Comparison of ENCODE assay signal across 14 cellular contexts in the genomic region with DNA sequence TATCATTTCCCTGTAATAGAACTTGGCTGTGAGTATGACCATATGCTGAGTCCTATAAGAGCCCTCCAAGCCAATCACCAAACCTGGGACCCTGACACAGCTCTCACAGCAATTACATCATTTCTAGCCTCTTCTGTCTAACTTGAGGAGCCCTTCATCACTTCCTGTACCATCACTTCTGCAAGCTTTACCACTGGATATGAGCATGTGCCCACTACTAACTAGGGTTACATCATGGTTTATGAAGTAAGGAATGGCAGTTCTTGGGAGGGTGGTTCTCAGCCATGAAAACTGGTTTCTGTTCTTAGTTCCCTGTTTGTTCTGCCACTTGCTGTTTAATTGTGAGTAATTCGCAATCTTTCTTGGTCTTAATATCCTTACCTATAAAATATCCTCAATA. TPM values are rescaled to one million over a fixed set of nuclear protein-coding genes. Genes with fewer than 3 reads are reported as not detected.
"Had no signal": no experiment of that assay in that cellular context is flagged by ENCODE, and none has a peak within 500 bp of the region (broad histone marks: within the 10 kb centered on the region; RNA-seq: fewer than 3 reads in every experiment).

No MANE protein-coding gene starts in this region.

- H3K36me3 ChIP-seq: gastroesophageal sphincter, neutrophil, right atrium auricular region had no signal

- H3K4me3 ChIP-seq: gastroesophageal sphincter, right atrium auricular region, skin epidermis had no signal

- ATAC-seq: activated CD8-positive, alpha-beta memory T cell treated with anti-CD3 and anti-CD28 coated beads, Interleukin-2, amount 10 ng/mL, durations not matched to agents 7 days and 5 days; gastroesophageal sphincter; naive thymus-derived CD8-positive, alpha-beta T cell had no signal

- H3K27ac ChIP-seq: epithelial cell of prostate, gastroesophageal sphincter, neutrophil, right atrium auricular region, skin epidermis had no signal

- H3K27me3 ChIP-seq: gastroesophageal sphincter, right atrium auricular region had no signal

- DNase-seq: activated CD4-positive, alpha-beta T cell treated with anti-CD3 and anti-CD28 coated beads, Interleukin-2, amount 50 U/mL, for 1 hour; activated CD8-positive, alpha-beta memory T cell treated with anti-CD3 and anti-CD28 coated beads, Interleukin-2, amount 10 ng/mL, durations not matched to agents 7 days and 5 days; activated gamma-delta T cell; activated T-cell treated with anti-CD3 and anti-CD28 coated beads, Interleukin-2, amount 50 U/mL, for 24 hours; amygdala; cortex of kidney; effector memory CD4-positive, alpha-beta T cell; mammary epithelial cell; naive thymus-derived CD8-positive, alpha-beta T cell had no signal

- H3K9me3 ChIP-seq: gastroesophageal sphincter, neutrophil, right atrium auricular region had no signal

- H3K4me1 ChIP-seq: right atrium auricular region had no signal

RNA-seq across cellular contexts. Expression of gene EPB41L3, which starts 31.0 kb away (rescaled TPM):
- polyA plus RNA-seq: mammary epithelial cell had no signal
